In the genomic region with DNA sequence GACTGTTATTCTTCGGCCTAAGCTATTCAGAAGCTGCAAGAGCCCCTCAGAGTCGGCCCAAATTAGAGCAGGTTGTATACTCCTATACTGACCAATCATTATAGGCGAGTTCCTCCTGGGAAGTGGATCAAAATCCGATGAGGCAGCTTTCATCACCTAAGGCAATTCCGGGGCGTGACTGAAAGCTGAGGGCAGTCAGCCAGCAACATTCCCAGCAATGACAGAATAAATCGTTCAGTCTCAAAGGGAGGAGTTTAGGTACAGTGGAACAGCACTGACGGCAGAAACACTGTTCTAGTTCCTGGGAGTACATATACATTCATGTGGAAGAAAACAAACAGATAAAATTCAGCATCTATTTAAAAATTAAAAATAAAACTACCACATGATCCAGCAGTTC, we compare ENCODE assay signal across 23 cellular contexts. TPM values are rescaled to one million over a fixed set of nuclear protein-coding genes. Genes with fewer than 3 reads are reported as not detected.
DNase-seq lines count a peak whose midpoint lies in the region; ATAC-seq and TF ChIP-seq lines count a peak whose summit lies in the region.
"Had no signal": no experiment of that assay in that cellular context is flagged by ENCODE, and none has a peak within 500 bp of the region (broad histone marks: within the 10 kb centered on the region; RNA-seq: fewer than 3 reads in every experiment).

No MANE protein-coding gene starts in this region.

- TF ChIP-seq CTCF in foreskin keratinocyte (conservative IDR thresholded peaks at IDR 0.05): no peak
- no peak for TF ChIP-seq CTCF in uterus (IDR thresholded peaks at IDR 0.05)
- TF ChIP-seq CTCF in esophagus muscularis mucosa (IDR thresholded peaks at IDR 0.05): no peak

- H3K36me3 ChIP-seq in uterus (no peaks in the 10 kb centered on the region), esophagus muscularis mucosa (no peaks in the 10 kb centered on the region)
- H3K36me3 ChIP-seq: tibial artery had no signal

- H3K27ac ChIP-seq in foreskin keratinocyte (no peak overlapping the region), uterus (no peak overlapping the region), esophagus muscularis mucosa (replicated peaks in 1 of 4) (no peak overlapping the region)
- H3K27ac ChIP-seq: 22Rv1, KMS-11, tibial artery had no signal

- WGBS in esophagus muscularis mucosa: 44% methylated on average over 8 of the region's 8 CpGs

- intact Hi-C loops in uterus (cut with DNase I; ENCODE audit: low total_unique reads): no loop called here
- intact Hi-C loops in esophagus muscularis mucosa (cut with DNase I): no loop called here

- H3K4me3 ChIP-seq in uterus (no peak overlapping the region), esophagus muscularis mucosa (no peak overlapping the region)
- H3K4me3 ChIP-seq: tibial artery had no signal

- TF ChIP-seq POLR2A in uterus (IDR thresholded peaks at IDR 0.05) (no peak), esophagus muscularis mucosa (IDR thresholded peaks at IDR 0.05; ENCODE audit: low read depth) (no peak)

- no peak for TF ChIP-seq EP300 in esophagus muscularis mucosa (IDR thresholded peaks at IDR 0.05)

- no peaks in the 10 kb centered on the region for H3K9me3 ChIP-seq in uterus
- H3K9me3 ChIP-seq in esophagus muscularis mucosa: no peaks in the 10 kb centered on the region
- H3K9me3 ChIP-seq: tibial artery had no signal

- ATAC-seq in foreskin keratinocyte: no peak

- no peaks in the 10 kb centered on the region for H3K4me1 ChIP-seq in foreskin keratinocyte
- no peaks in the 10 kb centered on the region for H3K4me1 ChIP-seq in uterus
- no peaks in the 10 kb centered on the region for H3K4me1 ChIP-seq in esophagus muscularis mucosa
- H3K4me1 ChIP-seq: tibial artery had no signal

- H3K27me3 ChIP-seq in foreskin keratinocyte (peaks cover 50% of the 10 kb centered on the region), uterus (peaks cover 0 to 8% of the 10 kb centered on the region in 2 donors), esophagus muscularis mucosa (peaks cover 0 to 22% (median 0%) of the 10 kb centered on the region in 4 donors)

- DNase-seq in NCI-H2196 (lab: John Stamatoyannopoulos, UW; ENCODE audit: unreplicated experiment) (peak; percentile 6), NCI-H2196 treated with DMSO at 0.1 percent for 48 hours (lab: John Stamatoyannopoulos, UW; ENCODE audit: unreplicated experiment) (no peak), RPMI7951 (ENCODE audit: low read depth) (peak; percentile 61), foreskin keratinocyte (peak; percentile 18 to 63), uterus (no peak), esophagus muscularis mucosa (ENCODE audit: extremely low spot score) (no peak), NCI-H187 treated with DMSO at 0.1 percent for 48 hours (lab: John Stamatoyannopoulos, UW) (no peak)
- DNase-seq in stimulated activated naive CD4-positive, alpha-beta T cell treated with Interleukin-2 at 50 U/mL for 16 hours (lab: John Stamatoyannopoulos, UW): no peak
- DNase-seq: activated naive CD4-positive, alpha-beta T cell treated with anti-CD3 and anti-CD28 coated beads, Interleukin-2, amount 50 U/mL, for 16 hours; aorta; effector CD4-positive, alpha-beta T cell; head of caudate nucleus; NCI-H1105 treated with DMSO at 0.1 percent for 48 hours; NCI-H2107; NCI-H524; stimulated activated CD4-positive, alpha-beta T cell treated with anti-CD3 and anti-CD28 coated beads, Interleukin-1b, Interleukin-23, amount 100 ng/mL, for 48 hours; stimulated activated naive CD4-positive, alpha-beta T cell; tibial artery had no signal

RNA-seq across cellular contexts. Expression of a gene that starts 10.8 kb away (rescaled TPM):
- not detected in 2 replicates for total RNA-seq in RPMI7951 (2014; rRNA removed; shearing (Covaris generic))
- total RNA-seq in foreskin keratinocyte (not detected in 2 replicates), uterus (1 to 10 TPM in 1 of 4 donors, under 1 TPM in 1, not detected in 2; 0.41 to 9.8 TPM), esophagus muscularis mucosa (1 to 10 TPM in 2 of 4 donors, under 1 TPM in 2; 0.33 to 1.7 (median 0.86) TPM)
- polyA plus RNA-seq in foreskin keratinocyte: not detected in 2 replicates
- total RNA-seq: Daoy, HT-29, neural crest cell had no signal
- polyA plus RNA-seq: aorta had no signal

RNA-seq across cellular contexts. Expression of a gene that starts 11.4 kb away (rescaled TPM):
- not detected in 2 replicates for total RNA-seq in RPMI7951 (2014; rRNA removed; shearing (Covaris generic))
- total RNA-seq in foreskin keratinocyte (not detected in 2 replicates), uterus (1 to 10 TPM in 1 of 4 donors, not detected in 3; 4.4 TPM), esophagus muscularis mucosa (1 to 10 TPM in 1 of 4 donors, under 1 TPM in 2, not detected in 1; 0.40 to 3.2 (median 0.42) TPM)
- polyA plus RNA-seq in foreskin keratinocyte: not detected in 2 replicates
- total RNA-seq: Daoy, HT-29, neural crest cell had no signal
- polyA plus RNA-seq: aorta had no signal

Comparison
In these comparisons a context has a peak if more than half of its experiments do, and no peak if none do; other contexts are left out.
1. DNase-seq: peak in NCI-H2196 (single experiment), RPMI7951 (single experiment) and foreskin keratinocyte (2 of 2); none in NCI-H2196 treated with DMSO at 0.1 percent for 48 hours (single experiment), stimulated activated naive CD4-positive, alpha-beta T cell treated with Interleukin-2 at 50 U/mL for 16 hours (single experiment), uterus (0 of 2), esophagus muscularis mucosa (single experiment) and NCI-H187 treated with DMSO at 0.1 percent for 48 hours (single experiment).